9 cellular contexts compared by ENCODE assay signal in genomic region chr11:45089845-45090499, GRCh38. TPM values are rescaled to one million over a fixed set of nuclear protein-coding genes. Genes with fewer than 3 reads are reported as not detected.
A peak's percentile ranks its signal among the peaks of the same experiment; 100 is the strongest.
DNase-seq lines count a peak whose midpoint lies in the region; ATAC-seq and TF ChIP-seq lines count a peak whose summit lies in the region.
"Had no signal": no experiment of that assay in that cellular context is flagged by ENCODE, and none has a peak within 500 bp of the region (broad histone marks: within the 10 kb centered on the region; RNA-seq: fewer than 3 reads in every experiment).

No MANE protein-coding gene starts in this region.

- H3K36me3 ChIP-seq in SK-N-SH (replicated peaks in 1 of 2; ENCODE audit: control insufficient read depth in 1 of 2, insufficient read depth in 2 of 2, low read length in 1 of 2) = no peaks in the 10 kb centered on the region
- H3K36me3 ChIP-seq in heart left ventricle = no peaks in the 10 kb centered on the region
- H3K36me3 ChIP-seq in thoracic aorta = no peaks in the 10 kb centered on the region

- no peaks in the 10 kb centered on the region for H3K79me2 ChIP-seq in SK-N-SH (ENCODE audit: insufficient read depth)

- no peak for TF ChIP-seq POLR2A in heart left ventricle (IDR thresholded peaks at IDR 0.05)

- POLR2A ChIA-PET in SK-N-SH (lab: Yijun Ruan, JAX) = no interaction called here

- no peak overlapping the region for H2AFZ ChIP-seq in SK-N-SH (ENCODE audit: low read depth)

- ATAC-seq in SK-N-SH treated with all-trans-retinoic acid at 6 μM for 48 hours (peak; percentile 24), heart left ventricle (peak in 2 of 4 donors; percentile 16 to 17), thoracic aorta (ENCODE audit: insufficient number of reproducible peaks, low FRiP score, low read depth) (no peak), HG02870 (IDR thresholded peaks at IDR 0.05; ENCODE audit: unreplicated experiment) (no peak)

- H3K4me3 ChIP-seq in SK-N-SH (ENCODE audit: low read depth in 2 of 2, low read length in 1 of 2) (no peak overlapping the region), heart left ventricle (no peak overlapping the region), thoracic aorta (no peak overlapping the region)

- no peaks in the 10 kb centered on the region for H3K9me2 ChIP-seq in SK-N-SH

- peak overlapping the region in 1 of 2 experiments; percentile 38; a peak in 1 of 4 replicates for H3K27ac ChIP-seq in SK-N-SH (ENCODE audit: low read depth in 2 of 2, low read length in 1 of 2)
- H3K27ac ChIP-seq in heart left ventricle = peak overlapping the region in 11 of 12 donors; percentile 61 to 88 (median 75)
- peak overlapping the region; percentile 76 to 88 for H3K27ac ChIP-seq in thoracic aorta

- H3K9me3 ChIP-seq in SK-N-SH (no peaks in the 10 kb centered on the region), heart left ventricle (no peaks in the 10 kb centered on the region), thoracic aorta (no peaks in the 10 kb centered on the region)

- TF ChIP-seq RAD21 in SK-N-SH (IDR thresholded peaks at IDR 0.05; ENCODE audit: low read length) = no peak

- H3K27me3 ChIP-seq in SK-N-SH (ENCODE audit: insufficient read depth) (no peaks in the 10 kb centered on the region; the same call in 1 of the 2 replicates), heart left ventricle (no peaks in the 10 kb centered on the region), thoracic aorta (replicated peaks; ENCODE audit: insufficient read depth) (no peaks in the 10 kb centered on the region)

- no peak overlapping the region for H3K4me2 ChIP-seq in SK-N-SH

- no peaks in the 10 kb centered on the region for H3F3A ChIP-seq in SK-N-SH (replicated peaks; ENCODE audit: insufficient read depth)

- no peak for TF ChIP-seq EP300 in SK-N-SH (IDR thresholded peaks at IDR 0.05; ENCODE audit: borderline replicate concordance in 1 of 2, low read depth in 1 of 2, low read length in 1 of 2)

- intact Hi-C loops in heart left ventricle (cut with DNase I) = loop anchor here in 3 of 10 donors (5.0 kb wide), 4 partner anchors 38 to 523 kb away; partner anchors contain the start of gene CD82 (in 1 of the 3)

- H3K4me1 ChIP-seq in SK-N-SH (ENCODE audit: control insufficient read depth in 1 of 2, insufficient read depth in 2 of 2, low read depth in 1 of 2, low read length in 1 of 2) (peaks cover 0 to 9% of the 10 kb centered on the region in 2 experiments; a peak in 1 of 4 replicates), heart left ventricle (peaks cover 0 to 63% (median 44%) of the 10 kb centered on the region in 12 donors), thoracic aorta (ENCODE audit: control insufficient read depth in 1 of 2, low read depth in 2 of 2) (peaks cover 37 to 50% of the 10 kb centered on the region in 2 donors)

- H4K20me1 ChIP-seq in SK-N-SH (ENCODE audit: insufficient read depth) = no peaks in the 10 kb centered on the region

- no peak overlapping the region for H3K9ac ChIP-seq in SK-N-SH

- DNase-seq in SK-N-SH (no peak), UCSD-AML1 (lab: John Stamatoyannopoulos, UW; ENCODE audit: unreplicated experiment) (peak; percentile 59), heart left ventricle (no peak), thoracic aorta (ENCODE audit: low spot score) (no peak), NCI-H510A (lab: John Stamatoyannopoulos, UW) (no peak), GM13977 (ENCODE audit: low spot score) (no peak)
- DNase-seq: Calu3 had no signal

- WGBS in SK-N-SH (ENCODE audit: low lambda C conversion rate) = 71% methylated on average over 4 of the region's 4 CpGs
- 76 to 79% (median 77%) methylated on average over 4 of the region's 4 CpGs for WGBS in heart left ventricle, 4 donors

- TF ChIP-seq CTCF in SK-N-SH (IDR thresholded peaks at IDR 0.05) = no peak
- peak in 4 of 12 donors; percentile 11 to 29 (median 14) for TF ChIP-seq CTCF in heart left ventricle (IDR thresholded peaks at IDR 0.05)
- no peak for TF ChIP-seq CTCF in thoracic aorta (IDR thresholded peaks at IDR 0.05)
- no peak for TF ChIP-seq CTCF in GM13977 (IDR thresholded peaks at IDR 0.05; ENCODE audit: extremely low read depth, insufficient read depth, missing control alignments)

- in situ Hi-C loops in GM13977 (cut with MboI; ENCODE audit: low pct_unique_long_range_greater_than_20kb, low sequenced_read_pairs, unreplicated experiment) = no loop called here

- CTCF ChIA-PET in SK-N-SH (lab: Yijun Ruan, JAX) = interaction anchor here (1.0 to 26.5 kb wide), 5 partner anchors 14 to 531 kb away, joined by 3 to 1245 read pairs (median 5); no protein-coding TSS in a partner anchor

TF ChIP-seq in SK-N-SH treated with all-trans-retinoic acid at 6 μM for 48 hours, 23 proteins besides CTCF, POLR2A, EP300 and RAD21:
- TF ChIP-seq PPARA (CRISPR knock-in tag; IDR thresholded peaks at IDR 0.05; ENCODE audit: borderline replicate concordance) (no peak), ZNF70 (CRISPR knock-in tag; IDR thresholded peaks at IDR 0.05) (no peak), GLIS3 (CRISPR knock-in tag; IDR thresholded peaks at IDR 0.05) (no peak), ESRRG (CRISPR knock-in tag; IDR thresholded peaks at IDR 0.05) (no peak), TCF4 (CRISPR knock-in tag; IDR thresholded peaks at IDR 0.05; ENCODE audit: borderline replicate concordance) (no peak), TOX (CRISPR knock-in tag; IDR thresholded peaks at IDR 0.05; ENCODE audit: borderline replicate concordance) (no peak), CSDC2 (CRISPR knock-in tag; IDR thresholded peaks at IDR 0.05) (no peak), OSR1 (CRISPR knock-in tag; IDR thresholded peaks at IDR 0.05) (no peak), CREB5 (CRISPR knock-in tag; IDR thresholded peaks at IDR 0.05; ENCODE audit: low read depth) (no peak)
TF ChIP-seq in SK-N-SH treated with all-trans-retinoic acid at 6 μM for 48 hours: peak in this region for 0.

TF ChIP-seq in SK-N-SH, 30 proteins besides CTCF, POLR2A, EP300 and RAD21:
- TF ChIP-seq USF2 (IDR thresholded peaks at IDR 0.05; ENCODE audit: borderline replicate concordance, low read depth, low read length) = no peak
- TF ChIP-seq MXI1 (IDR thresholded peaks at IDR 0.05; ENCODE audit: low read depth, low read length) = no peak
- TF ChIP-seq EZH2phosphoT487 (IDR thresholded peaks at IDR 0.05; ENCODE audit: borderline replicate concordance, low read depth) = no peak
- no peak for TF ChIP-seq GABPA (IDR thresholded peaks at IDR 0.05; ENCODE audit: low read depth)
- TF ChIP-seq RXRA (IDR thresholded peaks at IDR 0.05; ENCODE audit: borderline replicate concordance, low read depth) = no peak
- no peak for TF ChIP-seq YY1 (IDR thresholded peaks at IDR 0.05; ENCODE audit: low read depth)
- TF ChIP-seq NFIC (IDR thresholded peaks at IDR 0.05; ENCODE audit: borderline replicate concordance) = no peak
- no peak for TF ChIP-seq TAF1 (IDR thresholded peaks at IDR 0.05; ENCODE audit: borderline replicate concordance, low read depth, low read length)

RNA-seq across cellular contexts. Expression of gene PRDM11, which starts 56.5 kb away (rescaled TPM):
- polyA plus RNA-seq in SK-N-SH (2012; rRNA removed) = 3.8 and 4.5 TPM in 2 replicates
- 2.2 and 3.6 TPM in 2 replicates for polyA plus RNA-seq in SK-N-SH (2012; cell fraction: cytosol; rRNA removed)
- polyA plus RNA-seq in SK-N-SH (2012; cell fraction: nucleus; rRNA removed) = 7.5 and 8.0 TPM in 2 replicates
- 10 to 100 TPM; 14.7 to 29.6 (median 18.2) TPM for total RNA-seq in heart left ventricle
- 10 to 100 TPM in 1 of 2 donors, 1 to 10 TPM in 1; 4.5 to 19.2 TPM for polyA plus RNA-seq in heart left ventricle
- total RNA-seq in thoracic aorta = 10 to 100 TPM; 23.8 to 30.5 TPM
